8 cellular contexts compared by ENCODE assay signal in genomic region chr11:44627911-44628729, GRCh38.
DNase-seq lines count a peak whose midpoint lies in the region; ATAC-seq and TF ChIP-seq lines count a peak whose summit lies in the region.

No MANE protein-coding gene starts in this region.

- no peak for DNase-seq in activated naive CD8-positive, alpha-beta T cell treated with anti-CD3 and anti-CD28 coated beads, Interleukin-2, amount 50 U/mL, for 24 hours
- DNase-seq in amniotic epithelial cell (ENCODE audit: low read depth) (peak; percentile 73), thoracic aorta (ENCODE audit: low spot score) (no peak), Calu3 (no peak), HK-2 (ENCODE audit: unreplicated experiment) (no peak)

- peaks cover 3% of the 10 kb centered on the region for H3K36me3 Mint-ChIP-seq in activated naive CD8-positive, alpha-beta T cell
- H3K36me3 Mint-ChIP-seq in activated naive CD8-positive, alpha-beta T cell treated with anti-CD3 and anti-CD28 coated beads, Interleukin-2, amount 50 U/mL, for 24 hours (ENCODE audit: low read depth): peaks cover 2% of the 10 kb centered on the region
- no peaks in the 10 kb centered on the region for H3K36me3 Mint-ChIP-seq in Calu3 (ENCODE audit: insufficient read depth, unreplicated experiment)

- no peaks in the 10 kb centered on the region for H3K27me3 Mint-ChIP-seq in activated naive CD8-positive, alpha-beta T cell
- H3K27me3 Mint-ChIP-seq in activated naive CD8-positive, alpha-beta T cell treated with anti-CD3 and anti-CD28 coated beads, Interleukin-2, amount 50 U/mL, for 24 hours: no peaks in the 10 kb centered on the region
- H3K27me3 Mint-ChIP-seq in Calu3 (ENCODE audit: unreplicated experiment): peaks cover 84% of the 10 kb centered on the region

- peaks cover 20% of the 10 kb centered on the region for H3K4me1 Mint-ChIP-seq in activated naive CD8-positive, alpha-beta T cell (ENCODE audit: low read depth)
- H3K4me1 Mint-ChIP-seq in activated naive CD8-positive, alpha-beta T cell treated with anti-CD3 and anti-CD28 coated beads, Interleukin-2, amount 50 U/mL, for 24 hours: peaks cover 22% of the 10 kb centered on the region
- H3K4me1 Mint-ChIP-seq in Calu3 (ENCODE audit: low read depth, unreplicated experiment): no peaks in the 10 kb centered on the region

- peak; percentile 21 for TF ChIP-seq CTCF in thoracic aorta (IDR thresholded peaks at IDR 0.05)
- TF ChIP-seq CTCF in Calu3 (IDR thresholded peaks at IDR 0.05; ENCODE audit: unreplicated experiment): no peak

- no peaks in the 10 kb centered on the region for H3K9me3 Mint-ChIP-seq in activated naive CD8-positive, alpha-beta T cell (ENCODE audit: low read depth)
- no peaks in the 10 kb centered on the region for H3K9me3 Mint-ChIP-seq in activated naive CD8-positive, alpha-beta T cell treated with anti-CD3 and anti-CD28 coated beads, Interleukin-2, amount 50 U/mL, for 24 hours
- no peaks in the 10 kb centered on the region for H3K9me3 Mint-ChIP-seq in Calu3 (ENCODE audit: low read depth, unreplicated experiment)

- peak overlapping the region; percentile 46 for H3K27ac Mint-ChIP-seq in activated naive CD8-positive, alpha-beta T cell
- H3K27ac Mint-ChIP-seq in activated naive CD8-positive, alpha-beta T cell treated with anti-CD3 and anti-CD28 coated beads, Interleukin-2, amount 50 U/mL, for 24 hours: no peak overlapping the region
- no peak overlapping the region for H3K27ac Mint-ChIP-seq in Calu3 (ENCODE audit: unreplicated experiment)

- ATAC-seq in activated naive CD8-positive, alpha-beta T cell treated with anti-CD3 and anti-CD28 coated beads, Interleukin-2, amount 50 U/mL, for 24 hours: no peak
- ATAC-seq in HG03354 (IDR thresholded peaks at IDR 0.05; ENCODE audit: poor library complexity, severe bottlenecking, unreplicated experiment): peak; percentile 42
- peak; percentile 52 for ATAC-seq in thoracic aorta (ENCODE audit: insufficient number of reproducible peaks, low FRiP score, low read depth)

- CTCF ChIA-PET in Calu3 (lab: Charles Lee): interaction anchor here (0.5 to 0.6 kb wide), 2 partner anchors 105 to 444 kb away, joined by 3 to 7 read pairs; no protein-coding TSS in a partner anchor

- H3K4me3 Mint-ChIP-seq in activated naive CD8-positive, alpha-beta T cell: no peak overlapping the region
- H3K4me3 Mint-ChIP-seq in activated naive CD8-positive, alpha-beta T cell treated with anti-CD3 and anti-CD28 coated beads, Interleukin-2, amount 50 U/mL, for 24 hours: no peak overlapping the region
- H3K4me3 Mint-ChIP-seq in Calu3 (ENCODE audit: low read depth, unreplicated experiment): no peak overlapping the region

- H3K9me3 ChIP-seq in thoracic aorta: no peaks in the 10 kb centered on the region

- H3K4me3 ChIP-seq in thoracic aorta: no peak overlapping the region

- no peaks in the 10 kb centered on the region for H3K36me3 ChIP-seq in thoracic aorta

- H3K27me3 ChIP-seq in layer of hippocampus (ENCODE audit: control insufficient read depth, insufficient read depth, low read length): no peaks in the 10 kb centered on the region
- H3K27me3 ChIP-seq in thoracic aorta (replicated peaks; ENCODE audit: insufficient read depth): no peaks in the 10 kb centered on the region

- BruUV-seq in Calu3 (replicated peaks; lab: Mats Ljungman, UMichigan): no TSS peak

- intact Hi-C loops in Calu3 (cut with micrococcal nuclease; ENCODE audit: unreplicated experiment): loop anchor here (5.0 kb wide), 1 partner anchor 99 kb away; the partner anchor contains the start of gene TSPAN18

- H3K4me1 ChIP-seq in thoracic aorta (ENCODE audit: control insufficient read depth in 1 of 2, low read depth in 2 of 2): peaks cover 3 to 14% of the 10 kb centered on the region in 2 donors

- H3K27ac ChIP-seq in layer of hippocampus (ENCODE audit: low read depth, low read length) (peak overlapping the region; percentile 89), thoracic aorta (no peak overlapping the region)
